ENCODE assay signal across 1 cellular context in the genomic region with DNA sequence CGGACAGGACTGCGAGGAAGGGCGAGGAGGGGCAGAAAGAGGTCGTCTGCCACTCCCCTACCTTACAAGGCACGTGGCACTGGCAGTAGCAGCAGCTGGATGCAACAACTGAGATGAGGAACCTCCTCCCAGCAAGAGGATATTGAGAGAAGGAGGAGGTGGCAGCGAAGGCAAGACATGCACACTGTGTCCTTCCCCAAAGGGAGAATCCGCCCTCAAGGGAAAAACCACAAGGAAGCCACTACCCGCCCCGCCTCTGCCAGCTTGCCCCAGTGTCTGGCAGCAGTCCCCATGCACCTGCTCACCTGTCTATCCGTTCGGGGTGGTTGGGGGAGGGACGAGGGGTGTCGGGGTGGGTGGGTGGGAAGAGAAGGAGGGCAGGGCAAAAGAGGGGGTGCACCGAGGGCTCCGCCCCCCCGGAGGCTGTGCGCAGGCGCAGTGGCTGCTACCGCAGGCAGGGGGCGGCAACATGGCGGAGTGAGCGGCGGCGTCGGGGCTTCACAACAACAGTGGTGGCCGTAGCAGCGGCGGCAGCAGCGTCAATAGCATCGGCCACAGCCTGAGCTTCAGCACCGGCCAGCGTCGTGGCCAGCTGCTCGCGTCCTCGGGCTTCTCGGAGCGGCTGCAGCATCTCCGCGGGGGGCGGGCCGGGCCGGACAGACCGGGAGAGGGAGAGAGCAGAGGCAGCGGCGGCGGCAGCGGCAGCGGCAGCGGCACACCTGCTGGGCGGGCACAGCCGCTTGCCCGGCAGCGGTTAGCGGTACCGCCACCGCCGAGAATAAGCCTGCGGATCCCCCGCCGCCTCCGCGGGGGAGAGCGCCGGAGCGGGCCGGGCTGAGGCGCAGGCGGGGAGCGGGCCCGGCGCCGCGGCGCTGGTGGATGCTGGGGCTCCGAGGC.
TF ChIP-seq lines count a peak whose summit lies in the region.

A gene with protein sequence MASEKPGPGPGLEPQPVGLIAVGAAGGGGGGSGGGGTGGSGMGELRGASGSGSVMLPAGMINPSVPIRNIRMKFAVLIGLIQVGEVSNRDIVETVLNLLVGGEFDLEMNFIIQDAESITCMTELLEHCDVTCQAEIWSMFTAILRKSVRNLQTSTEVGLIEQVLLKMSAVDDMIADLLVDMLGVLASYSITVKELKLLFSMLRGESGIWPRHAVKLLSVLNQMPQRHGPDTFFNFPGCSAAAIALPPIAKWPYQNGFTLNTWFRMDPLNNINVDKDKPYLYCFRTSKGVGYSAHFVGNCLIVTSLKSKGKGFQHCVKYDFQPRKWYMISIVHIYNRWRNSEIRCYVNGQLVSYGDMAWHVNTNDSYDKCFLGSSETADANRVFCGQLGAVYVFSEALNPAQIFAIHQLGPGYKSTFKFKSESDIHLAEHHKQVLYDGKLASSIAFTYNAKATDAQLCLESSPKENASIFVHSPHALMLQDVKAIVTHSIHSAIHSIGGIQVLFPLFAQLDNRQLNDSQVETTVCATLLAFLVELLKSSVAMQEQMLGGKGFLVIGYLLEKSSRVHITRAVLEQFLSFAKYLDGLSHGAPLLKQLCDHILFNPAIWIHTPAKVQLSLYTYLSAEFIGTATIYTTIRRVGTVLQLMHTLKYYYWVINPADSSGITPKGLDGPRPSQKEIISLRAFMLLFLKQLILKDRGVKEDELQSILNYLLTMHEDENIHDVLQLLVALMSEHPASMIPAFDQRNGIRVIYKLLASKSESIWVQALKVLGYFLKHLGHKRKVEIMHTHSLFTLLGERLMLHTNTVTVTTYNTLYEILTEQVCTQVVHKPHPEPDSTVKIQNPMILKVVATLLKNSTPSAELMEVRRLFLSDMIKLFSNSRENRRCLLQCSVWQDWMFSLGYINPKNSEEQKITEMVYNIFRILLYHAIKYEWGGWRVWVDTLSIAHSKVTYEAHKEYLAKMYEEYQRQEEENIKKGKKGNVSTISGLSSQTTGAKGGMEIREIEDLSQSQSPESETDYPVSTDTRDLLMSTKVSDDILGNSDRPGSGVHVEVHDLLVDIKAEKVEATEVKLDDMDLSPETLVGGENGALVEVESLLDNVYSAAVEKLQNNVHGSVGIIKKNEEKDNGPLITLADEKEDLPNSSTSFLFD (N-terminal part only) (plus strand): TSS at position 436 of the 897 bp plus-strand sequence. CDS start 551 bp downstream, outside the sequence.

TF ChIP-seq in HepG2, 621 proteins besides CTCF, POLR2A, EP300 and RAD21 (continued from another document and continues in another):
- TF ChIP-seq, protein P1, sequence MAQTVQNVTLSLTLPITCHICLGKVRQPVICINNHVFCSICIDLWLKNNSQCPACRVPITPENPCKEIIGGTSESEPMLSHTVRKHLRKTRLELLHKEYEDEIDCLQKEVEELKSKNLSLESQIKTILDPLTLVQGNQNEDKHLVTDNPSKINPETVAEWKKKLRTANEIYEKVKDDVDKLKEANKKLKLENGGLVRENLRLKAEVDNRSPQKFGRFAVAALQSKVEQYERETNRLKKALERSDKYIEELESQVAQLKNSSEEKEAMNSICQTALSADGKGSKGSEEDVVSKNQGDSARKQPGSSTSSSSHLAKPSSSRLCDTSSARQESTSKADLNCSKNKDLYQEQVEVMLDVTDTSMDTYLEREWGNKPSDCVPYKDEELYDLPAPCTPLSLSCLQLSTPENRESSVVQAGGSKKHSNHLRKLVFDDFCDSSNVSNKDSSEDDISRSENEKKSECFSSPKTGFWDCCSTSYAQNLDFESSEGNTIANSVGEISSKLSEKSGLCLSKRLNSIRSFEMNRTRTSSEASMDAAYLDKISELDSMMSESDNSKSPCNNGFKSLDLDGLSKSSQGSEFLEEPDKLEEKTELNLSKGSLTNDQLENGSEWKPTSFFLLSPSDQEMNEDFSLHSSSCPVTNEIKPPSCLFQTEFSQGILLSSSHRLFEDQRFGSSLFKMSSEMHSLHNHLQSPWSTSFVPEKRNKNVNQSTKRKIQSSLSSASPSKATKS (CRISPR knock-in tag; IDR thresholded peaks at IDR 0.05): no peak
- TF ChIP-seq RNF2 (conservative IDR thresholded peaks at IDR 0.05; ENCODE audit: low read depth) (no peak), ZNF83 (CRISPR knock-in tag; IDR thresholded peaks at IDR 0.05; ENCODE audit: borderline replicate concordance) (no peak), PCBP1 (IDR thresholded peaks at IDR 0.05; ENCODE audit: borderline replicate concordance, low read depth, low read length) (0 out of 2 replicates have a peak, but pooled peaks have one; percentile 49), CEBPB (IDR thresholded peaks at IDR 0.05; ENCODE audit: borderline replicate concordance, low read depth, low read length) (no peak), SKI (IDR thresholded peaks at IDR 0.05; ENCODE audit: partially characterized antibody) (no peak), CHD2 (IDR thresholded peaks at IDR 0.05; ENCODE audit: low read depth, low read length) (no peak), LCORL (IDR thresholded peaks at IDR 0.05) (no peak), LCORL (CRISPR knock-in tag; IDR thresholded peaks at IDR 0.05) (no peak), NKX3-1 (CRISPR knock-in tag; IDR thresholded peaks at IDR 0.05) (peak; percentile 33; the same call in 1 of the 2 replicates), HDAC1 (CRISPR knock-in tag; IDR thresholded peaks at IDR 0.05) (peak; percentile 56; the same call in 1 of the 2 replicates), POLR2G (IDR thresholded peaks at IDR 0.05; ENCODE audit: low read depth, low read length) (no peak), NONO (IDR thresholded peaks at IDR 0.05) (no peak), NONO (CRISPR knock-in tag; conservative IDR thresholded peaks at IDR 0.05) (0 out of 2 replicates have a peak, but pooled peaks have one; percentile 44), HNRNPH1 (optimal IDR thresholded peaks at IDR 0.05; ENCODE audit: low read depth, low read length) (no peak), ZFX (CRISPR knock-in tag; IDR thresholded peaks at IDR 0.05; ENCODE audit: low read depth) (peak; percentile 71), GLI4 (CRISPR knock-in tag; IDR thresholded peaks at IDR 0.05; ENCODE audit: borderline replicate concordance) (no peak), ERF (CRISPR knock-in tag; IDR thresholded peaks at IDR 0.05) (no peak), ZMYM2 (CRISPR knock-in tag; IDR thresholded peaks at IDR 0.05) (no peak), CBX1 (IDR thresholded peaks at IDR 0.05; ENCODE audit: low read depth) (no peak), MTA1 (CRISPR knock-in tag; IDR thresholded peaks at IDR 0.05; ENCODE audit: borderline replicate concordance) (no peak), ZNF607 (CRISPR knock-in tag; IDR thresholded peaks at IDR 0.05; ENCODE audit: borderline replicate concordance) (no peak), ZNF678 (CRISPR knock-in tag; IDR thresholded peaks at IDR 0.05) (no peak), MED1 (CRISPR knock-in tag; IDR thresholded peaks at IDR 0.05) (peak; percentile 42; the same call in 1 of the 2 replicates), MEIS1 (CRISPR knock-in tag; IDR thresholded peaks at IDR 0.05; ENCODE audit: borderline replicate concordance) (no peak), NFE2L2 (IDR thresholded peaks at IDR 0.05; ENCODE audit: low read length) (no peak), SP2 (CRISPR knock-in tag; IDR thresholded peaks at IDR 0.05) (no peak), ARNT2 (CRISPR knock-in tag; IDR thresholded peaks at IDR 0.05; ENCODE audit: low read depth) (no peak), ARNTL (CRISPR knock-in tag; IDR thresholded peaks at IDR 0.05) (no peak)
- TF ChIP-seq, protein P2, sequence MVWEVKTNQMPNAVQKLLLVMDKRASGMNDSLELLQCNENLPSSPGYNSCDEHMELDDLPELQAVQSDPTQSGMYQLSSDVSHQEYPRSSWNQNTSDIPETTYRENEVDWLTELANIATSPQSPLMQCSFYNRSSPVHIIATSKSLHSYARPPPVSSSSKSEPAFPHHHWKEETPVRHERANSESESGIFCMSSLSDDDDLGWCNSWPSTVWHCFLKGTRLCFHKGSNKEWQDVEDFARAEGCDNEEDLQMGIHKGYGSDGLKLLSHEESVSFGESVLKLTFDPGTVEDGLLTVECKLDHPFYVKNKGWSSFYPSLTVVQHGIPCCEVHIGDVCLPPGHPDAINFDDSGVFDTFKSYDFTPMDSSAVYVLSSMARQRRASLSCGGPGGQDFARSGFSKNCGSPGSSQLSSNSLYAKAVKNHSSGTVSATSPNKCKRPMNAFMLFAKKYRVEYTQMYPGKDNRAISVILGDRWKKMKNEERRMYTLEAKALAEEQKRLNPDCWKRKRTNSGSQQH (CRISPR knock-in tag; IDR thresholded peaks at IDR 0.05; ENCODE audit: low read depth): no peak
- TF ChIP-seq, protein P3, sequence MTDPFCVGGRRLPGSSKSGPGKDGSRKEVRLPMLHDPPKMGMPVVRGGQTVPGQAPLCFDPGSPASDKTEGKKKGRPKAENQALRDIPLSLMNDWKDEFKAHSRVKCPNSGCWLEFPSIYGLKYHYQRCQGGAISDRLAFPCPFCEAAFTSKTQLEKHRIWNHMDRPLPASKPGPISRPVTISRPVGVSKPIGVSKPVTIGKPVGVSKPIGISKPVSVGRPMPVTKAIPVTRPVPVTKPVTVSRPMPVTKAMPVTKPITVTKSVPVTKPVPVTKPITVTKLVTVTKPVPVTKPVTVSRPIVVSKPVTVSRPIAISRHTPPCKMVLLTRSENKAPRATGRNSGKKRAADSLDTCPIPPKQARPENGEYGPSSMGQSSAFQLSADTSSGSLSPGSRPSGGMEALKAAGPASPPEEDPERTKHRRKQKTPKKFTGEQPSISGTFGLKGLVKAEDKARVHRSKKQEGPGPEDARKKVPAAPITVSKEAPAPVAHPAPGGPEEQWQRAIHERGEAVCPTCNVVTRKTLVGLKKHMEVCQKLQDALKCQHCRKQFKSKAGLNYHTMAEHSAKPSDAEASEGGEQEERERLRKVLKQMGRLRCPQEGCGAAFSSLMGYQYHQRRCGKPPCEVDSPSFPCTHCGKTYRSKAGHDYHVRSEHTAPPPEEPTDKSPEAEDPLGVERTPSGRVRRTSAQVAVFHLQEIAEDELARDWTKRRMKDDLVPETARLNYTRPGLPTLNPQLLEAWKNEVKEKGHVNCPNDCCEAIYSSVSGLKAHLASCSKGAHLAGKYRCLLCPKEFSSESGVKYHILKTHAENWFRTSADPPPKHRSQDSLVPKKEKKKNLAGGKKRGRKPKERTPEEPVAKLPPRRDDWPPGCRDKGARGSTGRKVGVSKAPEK (CRISPR knock-in tag; IDR thresholded peaks at IDR 0.05; ENCODE audit: borderline replicate concordance): no peak
- TF ChIP-seq, protein P4, sequence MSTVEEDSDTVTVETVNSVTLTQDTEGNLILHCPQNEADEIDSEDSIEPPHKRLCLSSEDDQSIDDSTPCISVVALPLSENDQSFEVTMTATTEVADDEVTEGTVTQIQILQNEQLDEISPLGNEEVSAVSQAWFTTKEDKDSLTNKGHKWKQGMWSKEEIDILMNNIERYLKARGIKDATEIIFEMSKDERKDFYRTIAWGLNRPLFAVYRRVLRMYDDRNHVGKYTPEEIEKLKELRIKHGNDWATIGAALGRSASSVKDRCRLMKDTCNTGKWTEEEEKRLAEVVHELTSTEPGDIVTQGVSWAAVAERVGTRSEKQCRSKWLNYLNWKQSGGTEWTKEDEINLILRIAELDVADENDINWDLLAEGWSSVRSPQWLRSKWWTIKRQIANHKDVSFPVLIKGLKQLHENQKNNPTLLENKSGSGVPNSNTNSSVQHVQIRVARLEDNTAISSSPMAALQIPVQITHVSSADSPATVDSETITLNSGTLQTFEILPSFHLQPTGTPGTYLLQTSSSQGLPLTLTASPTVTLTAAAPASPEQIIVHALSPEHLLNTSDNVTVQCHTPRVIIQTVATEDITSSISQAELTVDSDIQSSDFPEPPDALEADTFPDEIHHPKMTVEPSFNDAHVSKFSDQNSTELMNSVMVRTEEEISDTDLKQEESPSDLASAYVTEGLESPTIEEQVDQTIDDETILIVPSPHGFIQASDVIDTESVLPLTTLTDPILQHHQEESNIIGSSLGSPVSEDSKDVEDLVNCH (CRISPR knock-in tag; IDR thresholded peaks at IDR 0.05): no peak
- TF ChIP-seq, protein P5, sequence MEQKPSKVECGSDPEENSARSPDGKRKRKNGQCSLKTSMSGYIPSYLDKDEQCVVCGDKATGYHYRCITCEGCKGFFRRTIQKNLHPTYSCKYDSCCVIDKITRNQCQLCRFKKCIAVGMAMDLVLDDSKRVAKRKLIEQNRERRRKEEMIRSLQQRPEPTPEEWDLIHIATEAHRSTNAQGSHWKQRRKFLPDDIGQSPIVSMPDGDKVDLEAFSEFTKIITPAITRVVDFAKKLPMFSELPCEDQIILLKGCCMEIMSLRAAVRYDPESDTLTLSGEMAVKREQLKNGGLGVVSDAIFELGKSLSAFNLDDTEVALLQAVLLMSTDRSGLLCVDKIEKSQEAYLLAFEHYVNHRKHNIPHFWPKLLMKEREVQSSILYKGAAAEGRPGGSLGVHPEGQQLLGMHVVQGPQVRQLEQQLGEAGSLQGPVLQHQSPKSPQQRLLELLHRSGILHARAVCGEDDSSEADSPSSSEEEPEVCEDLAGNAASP (CRISPR knock-in tag; IDR thresholded peaks at IDR 0.05; ENCODE audit: borderline replicate concordance): no peak
- TF ChIP-seq, protein P6, sequence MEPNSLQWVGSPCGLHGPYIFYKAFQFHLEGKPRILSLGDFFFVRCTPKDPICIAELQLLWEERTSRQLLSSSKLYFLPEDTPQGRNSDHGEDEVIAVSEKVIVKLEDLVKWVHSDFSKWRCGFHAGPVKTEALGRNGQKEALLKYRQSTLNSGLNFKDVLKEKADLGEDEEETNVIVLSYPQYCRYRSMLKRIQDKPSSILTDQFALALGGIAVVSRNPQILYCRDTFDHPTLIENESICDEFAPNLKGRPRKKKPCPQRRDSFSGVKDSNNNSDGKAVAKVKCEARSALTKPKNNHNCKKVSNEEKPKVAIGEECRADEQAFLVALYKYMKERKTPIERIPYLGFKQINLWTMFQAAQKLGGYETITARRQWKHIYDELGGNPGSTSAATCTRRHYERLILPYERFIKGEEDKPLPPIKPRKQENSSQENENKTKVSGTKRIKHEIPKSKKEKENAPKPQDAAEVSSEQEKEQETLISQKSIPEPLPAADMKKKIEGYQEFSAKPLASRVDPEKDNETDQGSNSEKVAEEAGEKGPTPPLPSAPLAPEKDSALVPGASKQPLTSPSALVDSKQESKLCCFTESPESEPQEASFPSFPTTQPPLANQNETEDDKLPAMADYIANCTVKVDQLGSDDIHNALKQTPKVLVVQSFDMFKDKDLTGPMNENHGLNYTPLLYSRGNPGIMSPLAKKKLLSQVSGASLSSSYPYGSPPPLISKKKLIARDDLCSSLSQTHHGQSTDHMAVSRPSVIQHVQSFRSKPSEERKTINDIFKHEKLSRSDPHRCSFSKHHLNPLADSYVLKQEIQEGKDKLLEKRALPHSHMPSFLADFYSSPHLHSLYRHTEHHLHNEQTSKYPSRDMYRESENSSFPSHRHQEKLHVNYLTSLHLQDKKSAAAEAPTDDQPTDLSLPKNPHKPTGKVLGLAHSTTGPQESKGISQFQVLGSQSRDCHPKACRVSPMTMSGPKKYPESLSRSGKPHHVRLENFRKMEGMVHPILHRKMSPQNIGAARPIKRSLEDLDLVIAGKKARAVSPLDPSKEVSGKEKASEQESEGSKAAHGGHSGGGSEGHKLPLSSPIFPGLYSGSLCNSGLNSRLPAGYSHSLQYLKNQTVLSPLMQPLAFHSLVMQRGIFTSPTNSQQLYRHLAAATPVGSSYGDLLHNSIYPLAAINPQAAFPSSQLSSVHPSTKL (CRISPR knock-in tag; IDR thresholded peaks at IDR 0.05): peak; percentile 6; the same call in 1 of the 2 replicates
- TF ChIP-seq, protein P7, sequence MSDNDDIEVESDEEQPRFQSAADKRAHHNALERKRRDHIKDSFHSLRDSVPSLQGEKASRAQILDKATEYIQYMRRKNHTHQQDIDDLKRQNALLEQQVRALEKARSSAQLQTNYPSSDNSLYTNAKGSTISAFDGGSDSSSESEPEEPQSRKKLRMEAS (IDR thresholded peaks at IDR 0.05): no peak; the same call in 1 of the 2 replicates
- TF ChIP-seq, protein P8, sequence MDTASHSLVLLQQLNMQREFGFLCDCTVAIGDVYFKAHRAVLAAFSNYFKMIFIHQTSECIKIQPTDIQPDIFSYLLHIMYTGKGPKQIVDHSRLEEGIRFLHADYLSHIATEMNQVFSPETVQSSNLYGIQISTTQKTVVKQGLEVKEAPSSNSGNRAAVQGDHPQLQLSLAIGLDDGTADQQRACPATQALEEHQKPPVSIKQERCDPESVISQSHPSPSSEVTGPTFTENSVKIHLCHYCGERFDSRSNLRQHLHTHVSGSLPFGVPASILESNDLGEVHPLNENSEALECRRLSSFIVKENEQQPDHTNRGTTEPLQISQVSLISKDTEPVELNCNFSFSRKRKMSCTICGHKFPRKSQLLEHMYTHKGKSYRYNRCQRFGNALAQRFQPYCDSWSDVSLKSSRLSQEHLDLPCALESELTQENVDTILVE (CRISPR knock-in tag; IDR thresholded peaks at IDR 0.05): no peak
